1 cellular context compared by ENCODE assay signal in the genomic region with DNA sequence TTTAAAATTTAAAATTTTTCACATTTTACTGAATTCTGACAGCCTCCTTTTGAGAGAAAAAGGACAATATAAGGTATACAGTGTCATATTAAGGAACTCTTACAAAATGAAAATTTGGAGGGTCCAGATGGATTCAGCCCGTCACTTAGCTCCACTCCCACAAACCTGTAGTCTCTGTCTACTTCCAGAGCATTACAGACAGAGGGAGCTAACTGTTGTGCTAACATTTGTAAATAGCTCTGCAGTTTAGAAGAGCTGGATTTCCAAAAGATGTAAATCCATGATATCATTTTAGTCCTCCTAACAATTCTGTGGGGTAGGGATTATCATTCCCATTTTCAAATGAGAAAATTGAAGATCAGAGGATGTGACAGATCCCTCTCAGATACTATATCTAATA.
TF ChIP-seq lines count a peak whose summit lies in the region.

No MANE protein-coding gene starts in this region.

TF ChIP-seq in IMR-90, 13 proteins besides CTCF, POLR2A, EP300 and RAD21:
- TF ChIP-seq BHLHE40 (IDR thresholded peaks at IDR 0.05; ENCODE audit: low read depth, low read length) (no peak), SMC3 (IDR thresholded peaks at IDR 0.05; ENCODE audit: low read depth, low read length) (peak; percentile 11; the same call in 1 of the 2 replicates)
TF ChIP-seq in IMR-90: peak in this region for 1.
